Comparison of ENCODE assay signal across 6 cellular contexts in the genomic region with DNA sequence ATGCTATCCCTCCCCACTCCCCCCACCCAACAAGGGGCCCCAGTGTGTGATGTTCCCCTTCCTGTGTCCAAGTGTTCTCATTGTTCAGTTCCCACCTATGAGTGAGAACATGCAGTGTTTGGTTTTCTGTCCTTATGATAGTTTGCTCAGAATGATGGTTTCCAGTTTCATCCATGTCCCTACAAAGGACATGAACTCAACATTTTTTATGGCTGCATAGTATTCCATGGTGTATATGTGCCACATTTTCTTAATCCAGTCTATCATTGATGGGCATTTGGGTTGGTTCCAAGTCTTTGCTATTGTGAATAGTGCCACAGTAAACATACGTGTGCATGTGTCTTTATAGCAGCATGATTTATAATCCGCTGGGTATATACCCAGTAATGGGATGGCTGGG. TPM values are rescaled to one million over a fixed set of nuclear protein-coding genes. Genes with fewer than 3 reads are reported as not detected.
"Had no signal": no experiment of that assay in that cellular context is flagged by ENCODE, and none has a peak within 500 bp of the region (broad histone marks: within the 10 kb centered on the region; RNA-seq: fewer than 3 reads in every experiment).

No MANE protein-coding gene starts in this region.

RNA-seq across cellular contexts. Expression of a gene that starts 13.1 kb away (rescaled TPM):
- total RNA-seq: H1, H9, HepG2, HT1080 had no signal

RNA-seq across cellular contexts. Expression of a gene that starts 49.8 kb away (rescaled TPM):
- total RNA-seq: GM23338, H1, H9, HepG2, HT1080 had no signal
- polyA plus RNA-seq: GM23338, H1, HepG2, IgD-negative memory B cell had no signal
